Comparison of ENCODE assay signal across 1 cellular context in the genomic region with DNA sequence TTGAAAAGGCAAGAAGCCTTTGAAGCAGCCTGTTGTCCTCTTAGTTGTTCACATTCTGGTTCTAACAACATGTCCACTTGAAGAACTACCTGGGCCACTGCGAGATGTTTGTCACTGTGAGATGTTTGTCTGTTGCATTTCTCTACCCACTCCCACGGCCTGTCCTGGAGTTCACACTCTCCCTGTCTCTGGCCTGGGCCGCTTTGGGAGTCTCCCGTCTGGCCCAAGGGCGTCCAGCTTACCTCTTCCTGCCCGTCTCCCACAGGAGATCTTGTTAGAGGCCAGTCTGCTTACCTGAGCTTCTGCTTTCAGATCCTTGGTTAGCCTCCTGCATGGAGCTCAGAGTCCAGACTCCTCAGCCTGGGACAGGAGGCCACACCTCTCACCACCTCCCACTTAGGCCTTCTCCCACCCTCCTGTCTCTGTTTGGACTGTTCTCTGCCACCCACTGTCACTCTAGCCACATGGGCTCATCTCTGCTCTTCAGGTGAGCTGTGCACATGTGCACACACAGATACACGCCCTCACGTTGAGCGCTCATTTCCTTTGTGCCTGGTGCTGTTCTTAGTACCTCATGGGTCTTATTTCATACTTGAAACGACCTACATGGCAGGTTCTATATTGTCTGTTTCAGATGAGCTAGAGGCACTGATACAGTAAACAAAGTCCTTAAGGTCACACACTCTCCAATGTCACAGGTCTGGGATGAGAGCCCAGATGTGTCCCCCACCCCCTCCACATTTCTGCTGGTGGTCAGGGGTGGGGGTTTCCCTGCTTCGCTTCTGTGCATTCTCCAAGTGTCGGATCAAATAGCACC.
TF ChIP-seq lines count a peak whose summit lies in the region.

No MANE protein-coding gene starts in this region.

TF ChIP-seq in H1, 55 proteins besides CTCF, POLR2A, EP300 and RAD21:
- no peak for TF ChIP-seq JUN (IDR thresholded peaks at IDR 0.05; ENCODE audit: low read depth, low read length)
- TF ChIP-seq RNF2 (IDR thresholded peaks at IDR 0.05; ENCODE audit: borderline replicate concordance, low read depth, low read length, missing control alignments, poor library complexity, severe bottlenecking), result no peak
- TF ChIP-seq, protein P1, sequence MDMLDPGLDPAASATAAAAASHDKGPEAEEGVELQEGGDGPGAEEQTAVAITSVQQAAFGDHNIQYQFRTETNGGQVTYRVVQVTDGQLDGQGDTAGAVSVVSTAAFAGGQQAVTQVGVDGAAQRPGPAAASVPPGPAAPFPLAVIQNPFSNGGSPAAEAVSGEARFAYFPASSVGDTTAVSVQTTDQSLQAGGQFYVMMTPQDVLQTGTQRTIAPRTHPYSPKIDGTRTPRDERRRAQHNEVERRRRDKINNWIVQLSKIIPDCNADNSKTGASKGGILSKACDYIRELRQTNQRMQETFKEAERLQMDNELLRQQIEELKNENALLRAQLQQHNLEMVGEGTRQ (IDR thresholded peaks at IDR 0.05; ENCODE audit: low read length), result no peak
- no peak for TF ChIP-seq JUND (IDR thresholded peaks at IDR 0.05; ENCODE audit: low read length)
- no peak for TF ChIP-seq GABPA (IDR thresholded peaks at IDR 0.05; ENCODE audit: borderline replicate concordance, insufficient read depth, low read length)
- TF ChIP-seq, protein P2, sequence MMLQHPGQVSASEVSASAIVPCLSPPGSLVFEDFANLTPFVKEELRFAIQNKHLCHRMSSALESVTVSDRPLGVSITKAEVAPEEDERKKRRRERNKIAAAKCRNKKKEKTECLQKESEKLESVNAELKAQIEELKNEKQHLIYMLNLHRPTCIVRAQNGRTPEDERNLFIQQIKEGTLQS (IDR thresholded peaks at IDR 0.05; ENCODE audit: insufficient read depth, low read depth, low read length), result no peak
- no peak for TF ChIP-seq TAF7 (optimal IDR thresholded peaks at IDR 0.05; ENCODE audit: borderline replicate concordance, low read depth, low read length)
- no peak for TF ChIP-seq BRCA1 (IDR thresholded peaks at IDR 0.05; ENCODE audit: low read depth, low read length)
- TF ChIP-seq ZNF274 (IDR thresholded peaks at IDR 0.05; ENCODE audit: borderline replicate concordance, extremely low read depth, low read length), result no peak
- TF ChIP-seq TBP (IDR thresholded peaks at IDR 0.05; ENCODE audit: low read depth, low read length), result no peak
- TF ChIP-seq CTBP2 (IDR thresholded peaks at IDR 0.05; ENCODE audit: borderline replicate concordance, insufficient read depth, insufficient read length, low read length), result no peak
- no peak for TF ChIP-seq HDAC2 (IDR thresholded peaks at IDR 0.05; ENCODE audit: borderline replicate concordance in 1 of 2, low read depth in 2 of 2, low read length in 2 of 2)
